Comparison of ENCODE assay signal across 1 cellular context in the genomic region with DNA sequence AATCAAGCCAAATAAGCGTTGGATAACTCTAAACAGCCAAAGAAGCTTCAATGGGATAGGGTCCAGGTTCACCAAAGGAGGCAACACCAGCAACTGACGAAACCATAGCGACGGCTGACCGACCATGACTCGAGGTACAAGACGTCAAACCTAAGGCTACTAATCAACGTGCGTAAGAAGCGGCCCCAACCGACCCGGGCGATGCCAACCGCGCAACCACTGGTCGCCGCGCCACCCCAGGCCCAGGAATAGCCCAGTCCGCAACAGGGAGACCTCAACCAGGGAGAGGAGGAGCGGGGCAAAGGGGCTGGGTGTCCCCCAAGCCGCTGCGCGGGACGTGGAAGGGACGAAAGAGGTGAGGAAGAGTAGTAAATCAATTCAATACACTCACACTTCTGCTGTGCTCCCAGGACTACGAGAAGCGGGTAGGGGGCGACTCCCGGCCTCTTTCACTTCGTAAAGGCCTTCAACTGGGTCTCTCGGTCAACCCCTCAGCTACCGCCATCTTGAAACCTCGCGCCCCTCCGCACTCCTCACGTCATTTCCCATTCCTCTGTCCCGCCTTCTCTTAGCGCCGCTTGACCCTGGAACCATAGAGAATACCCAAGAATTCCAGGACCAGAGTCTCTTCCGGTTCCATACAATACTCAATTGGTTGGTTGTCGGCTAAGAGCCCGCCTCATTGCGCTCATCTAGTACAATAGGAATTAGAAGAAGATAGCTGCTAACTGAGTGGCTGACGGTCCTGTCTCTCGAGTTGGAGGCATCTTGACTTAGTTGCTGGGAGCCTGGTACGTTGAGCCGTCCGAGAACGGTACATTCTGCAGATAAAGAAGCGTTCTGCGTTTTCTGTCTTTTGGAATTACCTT.
TF ChIP-seq lines count a peak whose summit lies in the region.

A gene with protein sequence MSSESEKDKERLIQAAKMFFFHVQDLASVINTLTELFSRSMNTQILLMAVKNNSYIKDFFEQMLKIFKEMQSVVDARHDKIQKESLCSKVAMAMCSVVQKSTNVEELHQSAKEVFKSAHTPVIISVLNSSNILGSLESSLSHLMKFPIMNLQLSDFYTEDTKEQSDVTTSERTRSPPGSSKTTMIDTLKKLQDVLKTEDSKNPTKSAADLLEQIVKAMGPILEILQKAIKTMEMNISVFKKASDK (plus strand): TSS at position 710 of the 869 bp plus-strand sequence. CDS start 19,266 bp downstream, outside the sequence.
A gene (minus strand): TSS at position 518 of the 869 bp plus-strand sequence. CDS start 2,095 bp downstream, outside the sequence.

TF ChIP-seq in GM12878, 131 proteins besides CTCF, POLR2A, EP300 and RAD21 (continued from another document and continues in another):
- TF ChIP-seq, protein P1, sequence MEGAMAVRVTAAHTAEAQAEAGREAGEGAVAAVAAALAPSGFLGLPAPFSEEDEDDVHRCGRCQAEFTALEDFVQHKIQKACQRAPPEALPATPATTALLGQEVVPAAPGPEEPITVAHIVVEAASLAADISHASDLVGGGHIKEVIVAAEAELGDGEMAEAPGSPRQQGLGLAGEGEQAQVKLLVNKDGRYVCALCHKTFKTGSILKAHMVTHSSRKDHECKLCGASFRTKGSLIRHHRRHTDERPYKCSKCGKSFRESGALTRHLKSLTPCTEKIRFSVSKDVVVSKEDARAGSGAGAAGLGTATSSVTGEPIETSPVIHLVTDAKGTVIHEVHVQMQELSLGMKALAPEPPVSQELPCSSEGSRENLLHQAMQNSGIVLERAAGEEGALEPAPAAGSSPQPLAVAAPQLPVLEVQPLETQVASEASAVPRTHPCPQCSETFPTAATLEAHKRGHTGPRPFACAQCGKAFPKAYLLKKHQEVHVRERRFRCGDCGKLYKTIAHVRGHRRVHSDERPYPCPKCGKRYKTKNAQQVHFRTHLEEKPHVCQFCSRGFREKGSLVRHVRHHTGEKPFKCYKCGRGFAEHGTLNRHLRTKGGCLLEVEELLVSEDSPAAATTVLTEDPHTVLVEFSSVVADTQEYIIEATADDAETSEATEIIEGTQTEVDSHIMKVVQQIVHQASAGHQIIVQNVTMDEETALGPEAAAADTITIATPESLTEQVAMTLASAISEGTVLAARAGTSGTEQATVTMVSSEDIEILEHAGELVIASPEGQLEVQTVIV (IDR thresholded peaks at IDR 0.05; ENCODE audit: borderline replicate concordance, partially characterized antibody) = no peak
- TF ChIP-seq TARDBP (IDR thresholded peaks at IDR 0.05; ENCODE audit: borderline replicate concordance) = no peak
- TF ChIP-seq SREBF1 (IDR thresholded peaks at IDR 0.05; ENCODE audit: low read length) = no peak
- TF ChIP-seq NR2C1 (IDR thresholded peaks at IDR 0.05) = peak; percentile 55
- 0 out of 2 replicates have a peak, but pooled peaks have one; percentile 46 for TF ChIP-seq BACH1 (IDR thresholded peaks at IDR 0.05; ENCODE audit: borderline replicate concordance)
- TF ChIP-seq EZH2 (IDR thresholded peaks at IDR 0.05; ENCODE audit: borderline replicate concordance, control insufficient read depth, low read depth, low read length) = no peak
- TF ChIP-seq ZBED1 (IDR thresholded peaks at IDR 0.05; ENCODE audit: borderline replicate concordance) = no peak
- TF ChIP-seq, protein P2, sequence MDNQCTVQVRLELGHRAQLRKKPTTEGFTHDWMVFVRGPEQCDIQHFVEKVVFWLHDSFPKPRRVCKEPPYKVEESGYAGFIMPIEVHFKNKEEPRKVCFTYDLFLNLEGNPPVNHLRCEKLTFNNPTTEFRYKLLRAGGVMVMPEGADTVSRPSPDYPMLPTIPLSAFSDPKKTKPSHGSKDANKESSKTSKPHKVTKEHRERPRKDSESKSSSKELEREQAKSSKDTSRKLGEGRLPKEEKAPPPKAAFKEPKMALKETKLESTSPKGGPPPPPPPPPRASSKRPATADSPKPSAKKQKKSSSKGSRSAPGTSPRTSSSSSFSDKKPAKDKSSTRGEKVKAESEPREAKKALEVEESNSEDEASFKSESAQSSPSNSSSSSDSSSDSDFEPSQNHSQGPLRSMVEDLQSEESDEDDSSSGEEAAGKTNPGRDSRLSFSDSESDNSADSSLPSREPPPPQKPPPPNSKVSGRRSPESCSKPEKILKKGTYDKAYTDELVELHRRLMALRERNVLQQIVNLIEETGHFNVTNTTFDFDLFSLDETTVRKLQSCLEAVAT (IDR thresholded peaks at IDR 0.05) = 0 out of 2 replicates have a peak, but pooled peaks have one; percentile 57
- 0 out of 2 replicates have a peak, but pooled peaks have one; percentile 7 for TF ChIP-seq IRF4 (IDR thresholded peaks at IDR 0.05; ENCODE audit: low read depth, low read length)
- TF ChIP-seq, protein P3, sequence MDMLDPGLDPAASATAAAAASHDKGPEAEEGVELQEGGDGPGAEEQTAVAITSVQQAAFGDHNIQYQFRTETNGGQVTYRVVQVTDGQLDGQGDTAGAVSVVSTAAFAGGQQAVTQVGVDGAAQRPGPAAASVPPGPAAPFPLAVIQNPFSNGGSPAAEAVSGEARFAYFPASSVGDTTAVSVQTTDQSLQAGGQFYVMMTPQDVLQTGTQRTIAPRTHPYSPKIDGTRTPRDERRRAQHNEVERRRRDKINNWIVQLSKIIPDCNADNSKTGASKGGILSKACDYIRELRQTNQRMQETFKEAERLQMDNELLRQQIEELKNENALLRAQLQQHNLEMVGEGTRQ (IDR thresholded peaks at IDR 0.05; ENCODE audit: borderline replicate concordance, low read depth, low read length) = no peak
- peak; percentile 25; the same call in 1 of the 2 replicates for TF ChIP-seq BMI1 (IDR thresholded peaks at IDR 0.05; ENCODE audit: borderline replicate concordance)
- TF ChIP-seq, protein P4, sequence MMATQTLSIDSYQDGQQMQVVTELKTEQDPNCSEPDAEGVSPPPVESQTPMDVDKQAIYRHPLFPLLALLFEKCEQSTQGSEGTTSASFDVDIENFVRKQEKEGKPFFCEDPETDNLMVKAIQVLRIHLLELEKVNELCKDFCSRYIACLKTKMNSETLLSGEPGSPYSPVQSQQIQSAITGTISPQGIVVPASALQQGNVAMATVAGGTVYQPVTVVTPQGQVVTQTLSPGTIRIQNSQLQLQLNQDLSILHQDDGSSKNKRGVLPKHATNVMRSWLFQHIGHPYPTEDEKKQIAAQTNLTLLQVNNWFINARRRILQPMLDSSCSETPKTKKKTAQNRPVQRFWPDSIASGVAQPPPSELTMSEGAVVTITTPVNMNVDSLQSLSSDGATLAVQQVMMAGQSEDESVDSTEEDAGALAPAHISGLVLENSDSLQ (IDR thresholded peaks at IDR 0.05) = peak; percentile 99
- TF ChIP-seq ZNF217 (IDR thresholded peaks at IDR 0.05) = no peak
- TF ChIP-seq, protein P5, sequence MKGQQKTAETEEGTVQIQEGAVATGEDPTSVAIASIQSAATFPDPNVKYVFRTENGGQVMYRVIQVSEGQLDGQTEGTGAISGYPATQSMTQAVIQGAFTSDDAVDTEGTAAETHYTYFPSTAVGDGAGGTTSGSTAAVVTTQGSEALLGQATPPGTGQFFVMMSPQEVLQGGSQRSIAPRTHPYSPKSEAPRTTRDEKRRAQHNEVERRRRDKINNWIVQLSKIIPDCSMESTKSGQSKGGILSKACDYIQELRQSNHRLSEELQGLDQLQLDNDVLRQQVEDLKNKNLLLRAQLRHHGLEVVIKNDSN (IDR thresholded peaks at IDR 0.05; ENCODE audit: borderline replicate concordance, extremely low read length, insufficient read depth, low read depth, low read length) = no peak
- TF ChIP-seq, protein P6, sequence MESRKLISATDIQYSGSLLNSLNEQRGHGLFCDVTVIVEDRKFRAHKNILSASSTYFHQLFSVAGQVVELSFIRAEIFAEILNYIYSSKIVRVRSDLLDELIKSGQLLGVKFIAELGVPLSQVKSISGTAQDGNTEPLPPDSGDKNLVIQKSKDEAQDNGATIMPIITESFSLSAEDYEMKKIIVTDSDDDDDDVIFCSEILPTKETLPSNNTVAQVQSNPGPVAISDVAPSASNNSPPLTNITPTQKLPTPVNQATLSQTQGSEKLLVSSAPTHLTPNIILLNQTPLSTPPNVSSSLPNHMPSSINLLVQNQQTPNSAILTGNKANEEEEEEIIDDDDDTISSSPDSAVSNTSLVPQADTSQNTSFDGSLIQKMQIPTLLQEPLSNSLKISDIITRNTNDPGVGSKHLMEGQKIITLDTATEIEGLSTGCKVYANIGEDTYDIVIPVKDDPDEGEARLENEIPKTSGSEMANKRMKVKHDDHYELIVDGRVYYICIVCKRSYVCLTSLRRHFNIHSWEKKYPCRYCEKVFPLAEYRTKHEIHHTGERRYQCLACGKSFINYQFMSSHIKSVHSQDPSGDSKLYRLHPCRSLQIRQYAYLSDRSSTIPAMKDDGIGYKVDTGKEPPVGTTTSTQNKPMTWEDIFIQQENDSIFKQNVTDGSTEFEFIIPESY (IDR thresholded peaks at IDR 0.05) = no peak
- TF ChIP-seq TCF3 (IDR thresholded peaks at IDR 0.05; ENCODE audit: borderline replicate concordance, insufficient read depth, low read depth, low read length) = 0 out of 2 replicates have a peak, but pooled peaks have one; percentile 14
- TF ChIP-seq MYC (IDR thresholded peaks at IDR 0.05; ENCODE audit: insufficient read depth, insufficient read length, insufficient replicate concordance, low read length, severe bottlenecking) = no peak
- TF ChIP-seq TAF1 (IDR thresholded peaks at IDR 0.05; ENCODE audit: borderline replicate concordance, low read depth, low read length) = peak; percentile 90; the same call in 1 of the 2 replicates
- TF ChIP-seq, protein P7, sequence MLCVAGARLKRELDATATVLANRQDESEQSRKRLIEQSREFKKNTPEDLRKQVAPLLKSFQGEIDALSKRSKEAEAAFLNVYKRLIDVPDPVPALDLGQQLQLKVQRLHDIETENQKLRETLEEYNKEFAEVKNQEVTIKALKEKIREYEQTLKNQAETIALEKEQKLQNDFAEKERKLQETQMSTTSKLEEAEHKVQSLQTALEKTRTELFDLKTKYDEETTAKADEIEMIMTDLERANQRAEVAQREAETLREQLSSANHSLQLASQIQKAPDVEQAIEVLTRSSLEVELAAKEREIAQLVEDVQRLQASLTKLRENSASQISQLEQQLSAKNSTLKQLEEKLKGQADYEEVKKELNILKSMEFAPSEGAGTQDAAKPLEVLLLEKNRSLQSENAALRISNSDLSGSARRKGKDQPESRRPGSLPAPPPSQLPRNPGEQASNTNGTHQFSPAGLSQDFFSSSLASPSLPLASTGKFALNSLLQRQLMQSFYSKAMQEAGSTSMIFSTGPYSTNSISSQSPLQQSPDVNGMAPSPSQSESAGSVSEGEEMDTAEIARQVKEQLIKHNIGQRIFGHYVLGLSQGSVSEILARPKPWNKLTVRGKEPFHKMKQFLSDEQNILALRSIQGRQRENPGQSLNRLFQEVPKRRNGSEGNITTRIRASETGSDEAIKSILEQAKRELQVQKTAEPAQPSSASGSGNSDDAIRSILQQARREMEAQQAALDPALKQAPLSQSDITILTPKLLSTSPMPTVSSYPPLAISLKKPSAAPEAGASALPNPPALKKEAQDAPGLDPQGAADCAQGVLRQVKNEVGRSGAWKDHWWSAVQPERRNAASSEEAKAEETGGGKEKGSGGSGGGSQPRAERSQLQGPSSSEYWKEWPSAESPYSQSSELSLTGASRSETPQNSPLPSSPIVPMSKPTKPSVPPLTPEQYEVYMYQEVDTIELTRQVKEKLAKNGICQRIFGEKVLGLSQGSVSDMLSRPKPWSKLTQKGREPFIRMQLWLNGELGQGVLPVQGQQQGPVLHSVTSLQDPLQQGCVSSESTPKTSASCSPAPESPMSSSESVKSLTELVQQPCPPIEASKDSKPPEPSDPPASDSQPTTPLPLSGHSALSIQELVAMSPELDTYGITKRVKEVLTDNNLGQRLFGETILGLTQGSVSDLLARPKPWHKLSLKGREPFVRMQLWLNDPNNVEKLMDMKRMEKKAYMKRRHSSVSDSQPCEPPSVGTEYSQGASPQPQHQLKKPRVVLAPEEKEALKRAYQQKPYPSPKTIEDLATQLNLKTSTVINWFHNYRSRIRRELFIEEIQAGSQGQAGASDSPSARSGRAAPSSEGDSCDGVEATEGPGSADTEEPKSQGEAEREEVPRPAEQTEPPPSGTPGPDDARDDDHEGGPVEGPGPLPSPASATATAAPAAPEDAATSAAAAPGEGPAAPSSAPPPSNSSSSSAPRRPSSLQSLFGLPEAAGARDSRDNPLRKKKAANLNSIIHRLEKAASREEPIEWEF (IDR thresholded peaks at IDR 0.05; ENCODE audit: insufficient replicate concordance, low read depth, low read length) = no peak
- TF ChIP-seq NFYA (IDR thresholded peaks at IDR 0.05; ENCODE audit: borderline replicate concordance, low read depth, low read length) = peak; percentile 51
- TF ChIP-seq, protein P8, sequence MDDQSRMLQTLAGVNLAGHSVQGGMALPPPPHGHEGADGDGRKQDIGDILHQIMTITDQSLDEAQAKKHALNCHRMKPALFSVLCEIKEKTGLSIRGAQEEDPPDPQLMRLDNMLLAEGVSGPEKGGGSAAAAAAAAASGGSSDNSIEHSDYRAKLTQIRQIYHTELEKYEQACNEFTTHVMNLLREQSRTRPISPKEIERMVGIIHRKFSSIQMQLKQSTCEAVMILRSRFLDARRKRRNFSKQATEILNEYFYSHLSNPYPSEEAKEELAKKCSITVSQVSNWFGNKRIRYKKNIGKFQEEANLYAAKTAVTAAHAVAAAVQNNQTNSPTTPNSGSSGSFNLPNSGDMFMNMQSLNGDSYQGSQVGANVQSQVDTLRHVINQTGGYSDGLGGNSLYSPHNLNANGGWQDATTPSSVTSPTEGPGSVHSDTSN (IDR thresholded peaks at IDR 0.05; ENCODE audit: insufficient replicate concordance, low read depth, low read length) = peak; percentile 96
- TF ChIP-seq, protein P9, sequence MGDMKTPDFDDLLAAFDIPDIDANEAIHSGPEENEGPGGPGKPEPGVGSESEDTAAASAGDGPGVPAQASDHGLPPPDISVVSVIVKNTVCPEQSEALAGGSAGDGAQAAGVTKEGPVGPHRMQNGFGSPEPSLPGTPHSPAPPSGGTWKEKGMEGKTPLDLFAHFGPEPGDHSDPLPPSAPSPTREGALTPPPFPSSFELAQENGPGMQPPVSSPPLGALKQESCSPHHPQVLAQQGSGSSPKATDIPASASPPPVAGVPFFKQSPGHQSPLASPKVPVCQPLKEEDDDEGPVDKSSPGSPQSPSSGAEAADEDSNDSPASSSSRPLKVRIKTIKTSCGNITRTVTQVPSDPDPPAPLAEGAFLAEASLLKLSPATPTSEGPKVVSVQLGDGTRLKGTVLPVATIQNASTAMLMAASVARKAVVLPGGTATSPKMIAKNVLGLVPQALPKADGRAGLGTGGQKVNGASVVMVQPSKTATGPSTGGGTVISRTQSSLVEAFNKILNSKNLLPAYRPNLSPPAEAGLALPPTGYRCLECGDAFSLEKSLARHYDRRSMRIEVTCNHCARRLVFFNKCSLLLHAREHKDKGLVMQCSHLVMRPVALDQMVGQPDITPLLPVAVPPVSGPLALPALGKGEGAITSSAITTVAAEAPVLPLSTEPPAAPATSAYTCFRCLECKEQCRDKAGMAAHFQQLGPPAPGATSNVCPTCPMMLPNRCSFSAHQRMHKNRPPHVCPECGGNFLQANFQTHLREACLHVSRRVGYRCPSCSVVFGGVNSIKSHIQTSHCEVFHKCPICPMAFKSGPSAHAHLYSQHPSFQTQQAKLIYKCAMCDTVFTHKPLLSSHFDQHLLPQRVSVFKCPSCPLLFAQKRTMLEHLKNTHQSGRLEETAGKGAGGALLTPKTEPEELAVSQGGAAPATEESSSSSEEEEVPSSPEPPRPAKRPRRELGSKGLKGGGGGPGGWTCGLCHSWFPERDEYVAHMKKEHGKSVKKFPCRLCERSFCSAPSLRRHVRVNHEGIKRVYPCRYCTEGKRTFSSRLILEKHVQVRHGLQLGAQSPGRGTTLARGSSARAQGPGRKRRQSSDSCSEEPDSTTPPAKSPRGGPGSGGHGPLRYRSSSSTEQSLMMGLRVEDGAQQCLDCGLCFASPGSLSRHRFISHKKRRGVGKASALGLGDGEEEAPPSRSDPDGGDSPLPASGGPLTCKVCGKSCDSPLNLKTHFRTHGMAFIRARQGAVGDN (IDR thresholded peaks at IDR 0.05) = 0 out of 2 replicates have a peak, but pooled peaks have one; percentile 22
- TF ChIP-seq NR2F1 (conservative IDR thresholded peaks at IDR 0.05) = 0 out of 2 replicates have a peak, but pooled peaks have one; percentile 13
- TF ChIP-seq RELA (IDR thresholded peaks at IDR 0.05; ENCODE audit: borderline replicate concordance, partially characterized antibody) = peak; percentile 57
- TF ChIP-seq MEF2B (IDR thresholded peaks at IDR 0.05; ENCODE audit: partially characterized antibody, poor library complexity, severe bottlenecking) = no peak
- no peak for TF ChIP-seq JUNB (IDR thresholded peaks at IDR 0.05)
